ENCODE assay signal across 23 cellular contexts in the genomic region with DNA sequence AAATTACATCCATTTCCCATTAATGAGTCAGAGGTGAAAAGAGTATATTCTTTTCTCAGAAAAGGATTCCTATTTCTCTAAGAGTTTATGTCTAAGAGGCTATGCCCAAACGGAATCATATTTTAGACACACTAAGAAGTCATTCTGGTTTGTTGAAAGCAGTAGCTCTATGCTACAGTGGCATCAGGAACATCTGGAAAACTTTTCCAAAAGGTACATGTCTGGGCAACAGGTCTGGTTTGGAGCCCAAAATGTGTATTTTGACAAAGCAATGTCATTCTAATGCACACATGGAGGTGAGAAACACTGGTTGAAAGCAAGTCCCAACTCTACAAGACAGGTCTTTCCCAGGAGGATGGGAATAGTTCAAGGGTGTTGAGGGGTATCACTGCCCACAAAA. TPM values are rescaled to one million over a fixed set of nuclear protein-coding genes. Genes with fewer than 3 reads are reported as not detected.
A peak's percentile ranks its signal among the peaks of the same experiment; 100 is the strongest.
DNase-seq lines count a peak whose midpoint lies in the region; TF ChIP-seq lines count a peak whose summit lies in the region.
"Had no signal": no experiment of that assay in that cellular context is flagged by ENCODE, and none has a peak within 500 bp of the region (broad histone marks: within the 10 kb centered on the region; RNA-seq: fewer than 3 reads in every experiment).

No MANE protein-coding gene starts in this region.

- no TSS peak for BruUV-seq in Caco-2 (replicated peaks; lab: Mats Ljungman, UMichigan)

- TF ChIP-seq CTCF in Caco-2 (IDR thresholded peaks at IDR 0.05; ENCODE audit: insufficient read depth in 1 of 2, low read depth in 1 of 2, low read length in 1 of 2, severe bottlenecking in 1 of 2, unreplicated experiment in 1 of 2) (no peak), RWPE1 (conservative IDR thresholded peaks at IDR 0.05; ENCODE audit: low read depth) (no peak), osteoblast (IDR thresholded peaks at IDR 0.05; ENCODE audit: extremely low read depth, low read depth, low read length) (no peak)

- DNase-seq in Caco-2, result no peak
- no peak for DNase-seq in RWPE1 (ENCODE audit: low spot score)
- no peak for DNase-seq in epithelial cell of prostate (ENCODE audit: low read depth, low spot score)
- no peak for DNase-seq in osteoblast (ENCODE audit: insufficient read length, low spot score, missing footprints)
- DNase-seq in NCI-H526 (lab: John Stamatoyannopoulos, UW), result no peak
- no peak for DNase-seq in foreskin melanocyte
- no peak for DNase-seq in SHP77 (lab: John Stamatoyannopoulos, UW)
- DNase-seq: ACHN; CD4-positive, alpha-beta memory T cell; DND-41; GM23248; H9; NCI-H1417; NCI-H1694 treated with DMSO at 0.1 percent for 48 hours; NCI-H2081 treated with DMSO at 0.1 percent for 48 hours; NCI-H2171 treated with DMSO at 0.1 percent for 48 hours; NCI-H524 treated with DMSO at 0.1 percent for 48 hours; OCI-M1; Right ventricle myocardium superior had no signal

- no peak overlapping the region for H3K4me3 ChIP-seq in Caco-2 (ENCODE audit: low read depth, low read length)
- H3K4me3 ChIP-seq in osteoblast (ENCODE audit: insufficient read depth, low read length), result no peak overlapping the region
- H3K4me3 ChIP-seq: BLaER1 treated with 17β-estradiol and CSF1 and Interleukin-3, amounts not matched to agents 10 nM and 100 nM; GM12878; GM23248; SK-N-MC had no signal

- H3K27ac Mint-ChIP-seq in Caco-2 (ENCODE audit: unreplicated experiment), result peak overlapping the region; percentile 70
- H3K27ac Mint-ChIP-seq: CD4-positive, alpha-beta memory T cell; H9; IgD-negative memory B cell had no signal

- POLR2A ChIA-PET in Caco-2 (lab: Charles Lee), result no interaction called here
- POLR2A ChIA-PET in RWPE1 (lab: Yijun Ruan, JAX; ENCODE audit: low non-redundant PET), result no interaction called here

- CTCF ChIA-PET in Caco-2 (lab: Charles Lee) (no interaction called here), RWPE1 (lab: Yijun Ruan, JAX) (no interaction called here)

- H3K27me3 ChIP-seq in Caco-2 (replicated peaks; ENCODE audit: control insufficient read depth, insufficient read depth, low read length), result no peaks in the 10 kb centered on the region
- no peaks in the 10 kb centered on the region for H3K27me3 ChIP-seq in osteoblast (ENCODE audit: insufficient read depth, low read length)
- H3K27me3 ChIP-seq: BLaER1 treated with 17β-estradiol and CSF1 and Interleukin-3, amounts not matched to agents 10 nM and 100 nM had no signal

- H3K27ac ChIP-seq in RWPE1 (peak overlapping the region; percentile 91), epithelial cell of prostate (peak overlapping the region; percentile 96), osteoblast (ENCODE audit: low read depth, low read length) (peak overlapping the region; percentile 83)
- H3K27ac ChIP-seq: BLaER1 treated with 17β-estradiol and CSF1 and Interleukin-3, amounts not matched to agents 10 nM and 100 nM; SK-N-MC had no signal

- no peaks in the 10 kb centered on the region for H3K27me3 Mint-ChIP-seq in Caco-2 (ENCODE audit: insufficient read depth, unreplicated experiment)

- H2AFZ ChIP-seq in osteoblast (ENCODE audit: low read length), result no peak overlapping the region
- H2AFZ ChIP-seq: GM23248 had no signal

- H3K36me3 Mint-ChIP-seq in Caco-2 (ENCODE audit: insufficient read depth, unreplicated experiment), result peaks cover 45% of the 10 kb centered on the region
- H3K36me3 Mint-ChIP-seq: CD4-positive, alpha-beta memory T cell; IgD-negative memory B cell had no signal

- peaks cover 10% of the 10 kb centered on the region for H3K9me3 Mint-ChIP-seq in Caco-2 (ENCODE audit: unreplicated experiment)
- H3K9me3 Mint-ChIP-seq: H9 had no signal

- H3K4me2 ChIP-seq in osteoblast (ENCODE audit: insufficient read depth, low read length), result no peak overlapping the region
- H3K4me2 ChIP-seq: BLaER1 treated with 17β-estradiol and CSF1 and Interleukin-3, amounts not matched to agents 10 nM and 100 nM had no signal

- H3K4me1 Mint-ChIP-seq in Caco-2 (ENCODE audit: low read depth, unreplicated experiment), result peaks cover 68% of the 10 kb centered on the region
- H3K4me1 Mint-ChIP-seq: CD4-positive, alpha-beta memory T cell; IgD-negative memory B cell had no signal

- no peak overlapping the region for H3K4me3 Mint-ChIP-seq in Caco-2 (ENCODE audit: unreplicated experiment)
- H3K4me3 Mint-ChIP-seq: CD4-positive, alpha-beta memory T cell; H9; IgD-negative memory B cell had no signal

- peaks cover 1% of the 10 kb centered on the region for H3K36me3 ChIP-seq in Caco-2 (ENCODE audit: control insufficient read depth, insufficient read depth, low read length)
- no peaks in the 10 kb centered on the region for H3K36me3 ChIP-seq in osteoblast (ENCODE audit: insufficient read depth, low read length)
- H3K36me3 ChIP-seq: BLaER1 treated with 17β-estradiol and CSF1 and Interleukin-3, amounts not matched to agents 10 nM and 100 nM had no signal

- H3K9me3 ChIP-seq in Caco-2, result no peaks in the 10 kb centered on the region
- H3K9me3 ChIP-seq in osteoblast (ENCODE audit: low read depth, low read length), result no peaks in the 10 kb centered on the region
- H3K9me3 ChIP-seq: BLaER1 treated with 17β-estradiol and CSF1 and Interleukin-3, amounts not matched to agents 10 nM and 100 nM had no signal

- no peaks in the 10 kb centered on the region for H4K20me1 ChIP-seq in osteoblast (ENCODE audit: insufficient read depth, low read length)

- peaks cover 69% of the 10 kb centered on the region for H3K4me1 ChIP-seq in Caco-2
- peaks cover 70% of the 10 kb centered on the region for H3K4me1 ChIP-seq in osteoblast (ENCODE audit: insufficient read depth, low read length)

- intact Hi-C loops in Caco-2 (cut with micrococcal nuclease; ENCODE audit: unreplicated experiment), result no loop called here

- peaks cover 72% of the 10 kb centered on the region for H3K79me2 ChIP-seq in osteoblast (ENCODE audit: insufficient read depth, low read length)

RNA-seq across cellular contexts. Expression of a gene that starts 56.1 kb away (rescaled TPM):
- total RNA-seq in Caco-2 (2022) (80.7 and 88.6 TPM in 2 replicates), osteoblast (89.0 and 92.3 TPM in 2 replicates)
